7 cellular contexts compared by ENCODE assay signal in genomic region chr12:12820376-12820775, GRCh38. TPM values are rescaled to one million over a fixed set of nuclear protein-coding genes. Genes with fewer than 3 reads are reported as not detected.
DNase-seq lines count a peak whose midpoint lies in the region; ATAC-seq and TF ChIP-seq lines count a peak whose summit lies in the region.
"Not testable (repeated sequence)": the region's sequence is repeated elsewhere in the genome, so short reads cannot be mapped to it uniquely, and the experiment has no call there.

No MANE protein-coding gene starts in this region.

- not testable (repeated sequence) for DNase-seq in Caco-2; Panc1 (ENCODE audit: low read depth, low spot score); activated T-cell treated with anti-CD3 and anti-CD28 coated beads, Interleukin-2, amount 50 U/mL, for 72 hours; mammary epithelial cell; hepatocyte (ENCODE audit: low spot score); nephron progenitor cell; thoracic aorta (ENCODE audit: low spot score)

- not testable (repeated sequence) for ATAC-seq in Panc1; activated T-cell treated with anti-CD3 and anti-CD28 coated beads, Interleukin-2, amount 50 U/mL, for 72 hours (replicated peaks in 1 of 2); thoracic aorta (ENCODE audit: insufficient number of reproducible peaks, low FRiP score, low read depth)

- in situ Hi-C loops in Panc1 (cut with HindIII; ENCODE audit: low pct_unique_long_range_greater_than_20kb, low sequenced_read_pairs): not testable (repeated sequence)
- in situ Hi-C loops in mammary epithelial cell (cut with MboI; ENCODE audit: low sequenced_read_pairs in 2 of 2): loop anchor here in 1 of 2 donors (25.0 kb wide), 1 partner anchor 392 kb away; no protein-coding TSS in a partner anchor

- intact Hi-C loops in Caco-2 (cut with micrococcal nuclease; ENCODE audit: unreplicated experiment); Panc1 (cut with micrococcal nuclease; ENCODE audit: unreplicated experiment); mammary epithelial cell (cut with micrococcal nuclease): not testable (repeated sequence)

- H3K4me1 ChIP-seq in Caco-2 (peaks cover 72% of the 10 kb centered on the region), Panc1 (ENCODE audit: control insufficient read depth, insufficient read depth, low read length) (peaks cover 81% of the 10 kb centered on the region), mammary epithelial cell (ENCODE audit: insufficient read depth, low read length) (peaks cover 45% of the 10 kb centered on the region), hepatocyte (ENCODE audit: insufficient read depth) (peaks cover 19% of the 10 kb centered on the region), thoracic aorta (ENCODE audit: control insufficient read depth in 1 of 2, low read depth in 2 of 2) (peaks cover 13 to 24% of the 10 kb centered on the region in 2 donors)

- not testable (repeated sequence) for H3K9me2 ChIP-seq in hepatocyte (replicated peaks; ENCODE audit: insufficient read depth)

- H3K4me1 Mint-ChIP-seq in Caco-2 (ENCODE audit: low read depth, unreplicated experiment): peaks cover 58% of the 10 kb centered on the region
- peaks cover 49% of the 10 kb centered on the region for H3K4me1 Mint-ChIP-seq in activated T-cell treated with anti-CD3 and anti-CD28 coated beads, Interleukin-2, amount 50 U/mL, for 72 hours (ENCODE audit: low read depth)
- H3K4me1 Mint-ChIP-seq in nephron progenitor cell: peaks cover 31% of the 10 kb centered on the region

- H3K36me3 ChIP-seq in Caco-2 (ENCODE audit: control insufficient read depth, insufficient read depth, low read length); hepatocyte (replicated peaks; ENCODE audit: insufficient read depth, low read depth): not testable (repeated sequence)
- peaks cover 42% of the 10 kb centered on the region for H3K36me3 ChIP-seq in Panc1 (ENCODE audit: control insufficient read depth, insufficient read depth, low read length)
- H3K36me3 ChIP-seq in mammary epithelial cell (ENCODE audit: insufficient read depth, low read length): peaks cover 52% of the 10 kb centered on the region
- H3K36me3 ChIP-seq in thoracic aorta: peaks cover 35% of the 10 kb centered on the region

- H3K9ac ChIP-seq in mammary epithelial cell (ENCODE audit: insufficient read depth, low read length): peak overlapping the region; percentile 84

- H2AFZ ChIP-seq in mammary epithelial cell (ENCODE audit: low read depth, low read length); hepatocyte: not testable (repeated sequence)

- WGBS in mammary epithelial cell (ENCODE audit: low coverage, missing lambda C conversion rate): 68% methylated on average over 10 of the region's 11 CpGs
- 95% methylated on average over 11 of the region's 11 CpGs for WGBS in hepatocyte (ENCODE audit: low lambda C conversion rate, missing lambda C conversion rate)

- H3K27ac Mint-ChIP-seq in Caco-2 (ENCODE audit: unreplicated experiment): peak overlapping the region; percentile 23
- H3K27ac Mint-ChIP-seq in activated T-cell treated with anti-CD3 and anti-CD28 coated beads, Interleukin-2, amount 50 U/mL, for 72 hours: peak overlapping the region; percentile 21
- H3K27ac Mint-ChIP-seq in nephron progenitor cell: peak overlapping the region; percentile 49

- H3K27me3 Mint-ChIP-seq in Caco-2 (ENCODE audit: insufficient read depth, unreplicated experiment); activated T-cell treated with anti-CD3 and anti-CD28 coated beads, Interleukin-2, amount 50 U/mL, for 72 hours (ENCODE audit: low read depth); nephron progenitor cell (ENCODE audit: low read depth, poor library complexity): not testable (repeated sequence)

- H3K36me3 Mint-ChIP-seq in Caco-2 (ENCODE audit: insufficient read depth, unreplicated experiment) (peaks cover 67% of the 10 kb centered on the region), nephron progenitor cell (ENCODE audit: low read depth) (peaks cover 84% of the 10 kb centered on the region)
- peaks cover 16 to 50% of the 10 kb centered on the region in 2 donors for H3K36me3 Mint-ChIP-seq in activated T-cell treated with anti-CD3 and anti-CD28 coated beads, Interleukin-2, amount 50 U/mL, for 72 hours (ENCODE audit: insufficient read depth in 2 of 2)

- not testable (repeated sequence) for BruUV-seq in Caco-2 (replicated peaks; lab: Mats Ljungman, UMichigan); Panc1 (replicated peaks; lab: Mats Ljungman, UMichigan); mammary epithelial cell (replicated peaks; lab: Mats Ljungman, UMichigan)

- peak overlapping the region; percentile 99 for H3K27ac ChIP-seq in Panc1 (ENCODE audit: low read length)
- H3K27ac ChIP-seq in mammary epithelial cell (ENCODE audit: insufficient read depth, low read depth, low read length): peak overlapping the region; percentile 97
- peak overlapping the region; percentile 63 for H3K27ac ChIP-seq in hepatocyte
- H3K27ac ChIP-seq in thoracic aorta: peak overlapping the region; percentile 21 to 69

- H3K27me3 ChIP-seq in Caco-2 (replicated peaks; ENCODE audit: control insufficient read depth, insufficient read depth, low read length); Panc1 (ENCODE audit: control insufficient read depth, insufficient read depth, low read length); mammary epithelial cell (ENCODE audit: insufficient read depth, low read length); hepatocyte; thoracic aorta (replicated peaks; ENCODE audit: insufficient read depth): not testable (repeated sequence)

- not testable (repeated sequence) for H3K4me3 ChIP-seq in Caco-2 (ENCODE audit: low read depth, low read length); Panc1 (ENCODE audit: low read depth in 2 of 2, low read length in 2 of 2); mammary epithelial cell (replicated peaks in 1 of 3; ENCODE audit: insufficient read depth in 1 of 3, low read depth in 2 of 3, low read length in 3 of 3); hepatocyte; thoracic aorta

- not testable (repeated sequence) for H4K20me1 ChIP-seq in mammary epithelial cell (ENCODE audit: insufficient read depth, low read length); hepatocyte (ENCODE audit: insufficient read depth, poor library complexity, severe bottlenecking)

- H3K79me2 ChIP-seq in mammary epithelial cell (ENCODE audit: insufficient read depth, low read length) (peaks cover 64% of the 10 kb centered on the region), hepatocyte (peaks cover 57% of the 10 kb centered on the region)

- dilution Hi-C loops in mammary epithelial cell (cut with HindIII; ENCODE audit: low sequenced_read_pairs): not testable (repeated sequence)

- not testable (repeated sequence) for H3K9me3 Mint-ChIP-seq in Caco-2 (ENCODE audit: unreplicated experiment); activated T-cell treated with anti-CD3 and anti-CD28 coated beads, Interleukin-2, amount 50 U/mL, for 72 hours; nephron progenitor cell

- H3K4me3 Mint-ChIP-seq in Caco-2 (ENCODE audit: unreplicated experiment); activated T-cell treated with anti-CD3 and anti-CD28 coated beads, Interleukin-2, amount 50 U/mL, for 72 hours; nephron progenitor cell: not testable (repeated sequence)

- TF ChIP-seq CTCF in Caco-2 (IDR thresholded peaks at IDR 0.05; ENCODE audit: insufficient read depth in 1 of 2, low read depth in 1 of 2, low read length in 1 of 2, severe bottlenecking in 1 of 2, unreplicated experiment in 1 of 2); Panc1 (IDR thresholded peaks at IDR 0.05); mammary epithelial cell (conservative IDR thresholded peaks at IDR 0.05 in 1 of 2, IDR thresholded peaks at IDR 0.05 in 1 of 2; ENCODE audit: extremely low read depth in 1 of 2, insufficient read depth in 1 of 2, low read depth in 1 of 2, low read length in 2 of 2); hepatocyte (IDR thresholded peaks at IDR 0.05; ENCODE audit: poor library complexity); nephron progenitor cell (IDR thresholded peaks at IDR 0.05); thoracic aorta (IDR thresholded peaks at IDR 0.05): not testable (repeated sequence)

- H3K4me2 ChIP-seq in mammary epithelial cell (ENCODE audit: insufficient read depth, low read depth, low read length): peak overlapping the region; percentile 73
- H3K4me2 ChIP-seq in hepatocyte: peak overlapping the region; percentile 28

- not testable (repeated sequence) for H3K9me3 ChIP-seq in Caco-2; Panc1 (ENCODE audit: control insufficient read depth, insufficient read depth, low read depth, low read length); mammary epithelial cell (replicated peaks; ENCODE audit: insufficient read depth, low read length); hepatocyte (ENCODE audit: low read depth); thoracic aorta

- CTCF ChIA-PET in Caco-2 (lab: Charles Lee): interaction anchor here (1.5 kb wide), 1 partner anchor 71 kb away, joined by 5 read pairs; the partner anchor contains the start of gene GPRC5A
- CTCF ChIA-PET in Panc1 (lab: Charles Lee); mammary epithelial cell (lab: Charles Lee; ENCODE audit: low non-redundant PET): not testable (repeated sequence)

- POLR2A ChIA-PET in Caco-2 (lab: Charles Lee); Panc1 (lab: Charles Lee): not testable (repeated sequence)

RNA-seq across cellular contexts. Expression of gene DDX47, which starts 7.2 kb away (rescaled TPM):
- total RNA-seq in Caco-2 (2022) (121 and 138 TPM in 2 replicates), Panc1 (2021; ENCODE audit: unreplicated experiment) (115 TPM), mammary epithelial cell (10 to 100 TPM; 62.1 to 70.3 TPM), hepatocyte (69.4 and 74.4 TPM in 2 replicates), thoracic aorta (10 to 100 TPM; 43.5 to 51.1 TPM)
- polyA plus RNA-seq in Panc1 (2012; ENCODE audit: insufficient read length): 51.5 TPM
- 10 to 100 TPM; 58.2 to 67.8 TPM for total RNA-seq in activated T-cell treated with anti-CD3 and anti-CD28 coated beads, Interleukin-2, amount 50 U/mL, for 72 hours
- polyA plus RNA-seq in mammary epithelial cell (66.1 TPM), hepatocyte (51.6 and 56.2 TPM in 2 replicates)
- 110 TPM for polyA minus RNA-seq in mammary epithelial cell

RNA-seq across cellular contexts. Expression of gene APOLD1, which starts 34.9 kb away (rescaled TPM):
- total RNA-seq in Caco-2 (2022): 4.1 and 4.7 TPM in 2 replicates
- total RNA-seq in Panc1 (2021; ENCODE audit: unreplicated experiment): 4.1 TPM
- polyA plus RNA-seq in Panc1 (2012; ENCODE audit: insufficient read length): 6.6 TPM
- total RNA-seq in activated T-cell treated with anti-CD3 and anti-CD28 coated beads, Interleukin-2, amount 50 U/mL, for 72 hours: 10 to 100 TPM; 10.4 to 12.8 TPM
- 1 to 10 TPM in 1 of 2 donors, under 1 TPM in 1; 0.99 to 2.7 TPM for total RNA-seq in mammary epithelial cell
- 0.49 TPM for polyA plus RNA-seq in mammary epithelial cell
- polyA minus RNA-seq in mammary epithelial cell: 0.21 TPM
- 5.6 and 6.0 TPM in 2 replicates for total RNA-seq in hepatocyte
- 1.5 and 3.8 TPM in 2 replicates for polyA plus RNA-seq in hepatocyte
- 10 to 100 TPM; 38.4 to 70.7 TPM for total RNA-seq in thoracic aorta

Comparison
In these comparisons a context has a peak if more than half of its experiments do, and no peak if none do; other contexts are left out.
1. H3K27ac ChIP-seq: peak in every context shown above with its lines; median percentile 99 in Panc1; 97 in mammary epithelial cell; 63 in hepatocyte; 45 in thoracic aorta.